ENCODE assay signal across 22 cellular contexts in the genomic region with DNA sequence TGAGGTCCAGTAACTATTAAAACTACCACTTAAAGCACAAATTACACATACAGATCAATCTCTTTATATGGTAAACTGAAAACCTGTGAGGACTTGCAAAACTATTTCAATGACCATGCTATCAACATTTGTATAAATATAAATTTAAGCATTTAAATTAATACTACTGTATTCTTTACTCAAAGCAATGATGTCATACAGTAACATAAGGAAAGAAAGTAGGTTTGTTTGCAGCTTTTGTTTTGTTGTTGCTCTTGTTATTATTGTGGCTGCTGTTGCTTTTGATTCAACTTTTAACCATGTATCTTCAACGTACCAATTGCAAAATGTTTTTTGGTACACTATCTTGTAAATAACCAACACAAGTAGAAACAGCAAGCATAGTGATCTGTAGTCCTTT. TPM values are rescaled to one million over a fixed set of nuclear protein-coding genes. Genes with fewer than 3 reads are reported as not detected.
DNase-seq lines count a peak whose midpoint lies in the region; ATAC-seq, FAIRE-seq and TF ChIP-seq lines count a peak whose summit lies in the region.
"Had no signal": no experiment of that assay in that cellular context is flagged by ENCODE, and none has a peak within 500 bp of the region (broad histone marks: within the 10 kb centered on the region; RNA-seq: fewer than 3 reads in every experiment).

No MANE protein-coding gene starts in this region.

- H2AFZ ChIP-seq in OCI-LY1 (ENCODE audit: low read length) (no peak overlapping the region), astrocyte (ENCODE audit: low read depth, low read length) (no peak overlapping the region)
- H2AFZ ChIP-seq: PC-9 had no signal

- H3K4me3 ChIP-seq in heart left ventricle (peak overlapping the region in 1 of 12 donors; percentile 9), OCI-LY1 (ENCODE audit: low read depth, low read length, poor library complexity, severe bottlenecking) (peak overlapping the region; percentile 2), astrocyte (ENCODE audit: insufficient read depth, low read depth, low read length) (no peak overlapping the region), HAP-1 (no peak overlapping the region)
- H3K4me3 ChIP-seq: PC-9, SJSA1 had no signal

- DNase-seq in heart left ventricle: no peak
- no peak for DNase-seq in Right ventricle myocardium inferior (ENCODE audit: missing footprints)
- DNase-seq in astrocyte (ENCODE audit: low read depth): no peak
- DNase-seq in nephron progenitor cell: no peak
- DNase-seq in HAP-1 (ENCODE audit: low spot score in 2 of 2): no peak
- DNase-seq in omental fat pad (ENCODE audit: low spot score): no peak
- DNase-seq: activated gamma-delta T cell; aorta; endodermal cell; NCI-H187 treated with DMSO at 0.1 percent for 48 hours; NCI-H2227 treated with DMSO at 0.1 percent for 48 hours; NCI-H774; PC-9; stimulated activated CD4-positive, alpha-beta T cell treated with anti-CD3 and anti-CD28 coated beads, Interleukin-12 subunit alpha, Interleukin-12 subunit beta, amount 100 ng/mL, for 4 hours; WERI-Rb-1 had no signal

- peaks cover 0 to 41% (median 14%) of the 10 kb centered on the region in 9 donors for H3K36me3 ChIP-seq in heart left ventricle
- H3K36me3 ChIP-seq in OCI-LY1 (ENCODE audit: insufficient read depth, low read length): peaks cover 57% of the 10 kb centered on the region
- peaks cover 29% of the 10 kb centered on the region for H3K36me3 ChIP-seq in astrocyte (ENCODE audit: insufficient read depth, low read length)
- H3K36me3 ChIP-seq in HAP-1 (replicated peaks): no peaks in the 10 kb centered on the region
- H3K36me3 ChIP-seq: SJSA1 had no signal

- H3K27ac Mint-ChIP-seq in astrocyte (ENCODE audit: unreplicated experiment): peak overlapping the region; percentile 58
- H3K27ac Mint-ChIP-seq in nephron progenitor cell: peak overlapping the region; percentile 85
- H3K27ac Mint-ChIP-seq: endodermal cell had no signal

- H3K4me3 Mint-ChIP-seq in astrocyte (ENCODE audit: unreplicated experiment) (no peak overlapping the region), nephron progenitor cell (no peak overlapping the region)
- H3K4me3 Mint-ChIP-seq: endodermal cell; T-helper 2 cell treated with Interferon-gamma antibody and Interleukin-4, amounts not matched to agents 5 μg/mL and 100 μg/mL, for 36 hours had no signal

- H3K9me3 ChIP-seq in heart left ventricle: no peaks in the 10 kb centered on the region
- peaks cover 9% of the 10 kb centered on the region; the same call in 1 of the 2 replicates for H3K9me3 ChIP-seq in OCI-LY1 (ENCODE audit: low read length)
- H3K9me3 ChIP-seq in astrocyte (ENCODE audit: insufficient read depth, low read depth, low read length): no peaks in the 10 kb centered on the region
- H3K9me3 ChIP-seq in HAP-1: no peaks in the 10 kb centered on the region
- H3K9me3 ChIP-seq: SJSA1 had no signal

- H3K9ac ChIP-seq in OCI-LY1 (ENCODE audit: low read length): peak overlapping the region; percentile 21
- H3K9ac ChIP-seq in astrocyte (ENCODE audit: low read length): no peak overlapping the region
- H3K9ac ChIP-seq: KMS-11 had no signal

- H3K79me2 ChIP-seq in OCI-LY1 (ENCODE audit: insufficient read depth, low read length) (peaks cover 5% of the 10 kb centered on the region; the same call in 1 of the 2 replicates), astrocyte (ENCODE audit: insufficient read depth, low read length) (peaks cover 69% of the 10 kb centered on the region)

- H3K27me3 Mint-ChIP-seq in astrocyte (ENCODE audit: low read depth, unreplicated experiment) (no peaks in the 10 kb centered on the region), nephron progenitor cell (ENCODE audit: low read depth, poor library complexity) (no peaks in the 10 kb centered on the region)

- ATAC-seq in heart left ventricle (no peak), Right ventricle myocardium inferior (no peak), GM21526 (IDR thresholded peaks at IDR 0.05; ENCODE audit: low FRiP score, unreplicated experiment) (no peak), omental fat pad (ENCODE audit: low FRiP score) (no peak)
- ATAC-seq: HCT116, left lobe of liver had no signal

- FAIRE-seq in astrocyte (lab: Jason Lieb, UNC): no peak

- no peak for TF ChIP-seq CTCF in heart left ventricle (IDR thresholded peaks at IDR 0.05)
- TF ChIP-seq CTCF in OCI-LY1 (IDR thresholded peaks at IDR 0.05; ENCODE audit: low read length): no peak
- TF ChIP-seq CTCF in astrocyte (IDR thresholded peaks at IDR 0.05; ENCODE audit: insufficient read depth, low read depth, low read length): no peak
- TF ChIP-seq CTCF in nephron progenitor cell (IDR thresholded peaks at IDR 0.05): no peak
- no peak for TF ChIP-seq CTCF in omental fat pad (IDR thresholded peaks at IDR 0.05)

- WGBS in heart left ventricle, 4 donors: 26 to 40% (median 32%) methylated on average over 1 of the region's 1 CpG

- TF ChIP-seq POLR2A in heart left ventricle (IDR thresholded peaks at IDR 0.05): no peak

- H3K9me3 Mint-ChIP-seq in astrocyte (ENCODE audit: unreplicated experiment): no peaks in the 10 kb centered on the region
- no peaks in the 10 kb centered on the region for H3K9me3 Mint-ChIP-seq in nephron progenitor cell
- H3K9me3 Mint-ChIP-seq: endodermal cell had no signal

- H3K27me3 ChIP-seq in heart left ventricle (no peaks in the 10 kb centered on the region), OCI-LY1 (ENCODE audit: insufficient read depth, low read length) (no peaks in the 10 kb centered on the region), astrocyte (ENCODE audit: insufficient read depth, low read length) (no peaks in the 10 kb centered on the region), HAP-1 (ENCODE audit: low read depth) (no peaks in the 10 kb centered on the region)
- H3K27me3 ChIP-seq: SJSA1 had no signal

- intact Hi-C loops in heart left ventricle (cut with DNase I): no loop called here
- intact Hi-C loops in Right ventricle myocardium inferior (cut with DNase I): no loop called here

- H3K4me1 ChIP-seq in heart left ventricle: peaks cover 5 to 72% (median 43%) of the 10 kb centered on the region in 12 donors
- H3K4me1 ChIP-seq in OCI-LY1 (ENCODE audit: insufficient read depth, low read length, severe bottlenecking): peaks cover 50% of the 10 kb centered on the region
- H3K4me1 ChIP-seq in astrocyte (ENCODE audit: insufficient read depth, low read length): no peaks in the 10 kb centered on the region
- H3K4me1 ChIP-seq in HAP-1: peaks cover 15% of the 10 kb centered on the region
- H3K4me1 ChIP-seq: SJSA1 had no signal

- H3K4me1 Mint-ChIP-seq in astrocyte (ENCODE audit: low read depth, unreplicated experiment) (peaks cover 37% of the 10 kb centered on the region), nephron progenitor cell (peaks cover 28% of the 10 kb centered on the region)

- no peaks in the 10 kb centered on the region for H3K9me2 ChIP-seq in OCI-LY1 (ENCODE audit: low read depth, low read length)

- no peaks in the 10 kb centered on the region for H3F3A ChIP-seq in OCI-LY1 (ENCODE audit: insufficient read depth, low read length)

- H3K27ac ChIP-seq in heart left ventricle (peak overlapping the region in 7 of 12 donors; percentile 2 to 53 (median 24)), OCI-LY1 (ENCODE audit: low read depth, low read length, poor library complexity, severe bottlenecking) (peak overlapping the region; percentile 66), astrocyte (ENCODE audit: low read depth, low read length) (no peak overlapping the region)
- H3K27ac ChIP-seq: KMS-11, PC-9, SJSA1, WERI-Rb-1 had no signal

- no peaks in the 10 kb centered on the region for H4K20me1 ChIP-seq in OCI-LY1 (ENCODE audit: insufficient read depth, low read length)
- peaks cover 13% of the 10 kb centered on the region for H4K20me1 ChIP-seq in astrocyte (ENCODE audit: insufficient read depth, low read length)

- peak overlapping the region; percentile 20; the same call in 1 of the 2 replicates for H3K4me2 ChIP-seq in OCI-LY1 (ENCODE audit: low read length)
- no peak overlapping the region for H3K4me2 ChIP-seq in astrocyte (ENCODE audit: low read length)
- H3K4me2 ChIP-seq: KMS-11, PC-9 had no signal

- in situ Hi-C loops in HAP-1 (cut with MboI; ENCODE audit: low sequenced_read_pairs): no loop called here

- H3K36me3 Mint-ChIP-seq in astrocyte (ENCODE audit: low read depth, unreplicated experiment): peaks cover under 1% of the 10 kb centered on the region
- peaks cover 25% of the 10 kb centered on the region for H3K36me3 Mint-ChIP-seq in nephron progenitor cell (ENCODE audit: low read depth)

RNA-seq across cellular contexts. Expression of gene CBLB, which starts 22.0 kb away (rescaled TPM):
- 10 to 100 TPM; 30.0 to 74.4 (median 44.8) TPM for total RNA-seq in heart left ventricle
- polyA plus RNA-seq in heart left ventricle: 10 to 100 TPM; 18.6 to 25.4 TPM
- total RNA-seq in Right ventricle myocardium inferior: 54.6 TPM
- total RNA-seq in astrocyte: 45.9 and 48.0 TPM in 2 replicates
- total RNA-seq in omental fat pad: 100 to 1,000 TPM in 3 of 4 donors, 10 to 100 TPM in 1; 94.7 to 205 (median 126) TPM
